1 cellular context compared by ENCODE assay signal in the genomic region with DNA sequence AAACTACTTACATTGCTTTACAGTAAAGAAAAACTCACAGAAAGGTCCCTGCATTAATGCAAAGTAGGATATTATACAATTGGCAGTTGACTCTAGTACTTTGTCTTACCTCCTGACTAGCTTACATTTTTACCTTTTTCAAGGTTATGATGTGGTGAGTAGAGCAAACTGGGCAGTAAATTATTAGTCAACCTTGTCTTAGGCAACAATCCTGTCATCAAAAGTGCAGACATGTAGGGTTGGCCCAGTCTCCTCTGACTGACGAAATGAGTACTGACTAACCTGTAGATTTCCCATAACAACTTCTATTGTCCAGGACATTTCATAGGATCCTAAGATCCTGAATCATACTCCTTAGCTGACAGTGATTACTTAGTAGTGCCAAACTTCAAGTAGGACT.
A peak's percentile ranks its signal among the peaks of the same experiment; 100 is the strongest.
TF ChIP-seq lines count a peak whose summit lies in the region.

No MANE protein-coding gene starts in this region.

TF ChIP-seq in HepG2, 621 proteins besides CTCF, POLR2A, EP300 and RAD21 (continued from another document and continues in another):
- TF ChIP-seq, protein P1, sequence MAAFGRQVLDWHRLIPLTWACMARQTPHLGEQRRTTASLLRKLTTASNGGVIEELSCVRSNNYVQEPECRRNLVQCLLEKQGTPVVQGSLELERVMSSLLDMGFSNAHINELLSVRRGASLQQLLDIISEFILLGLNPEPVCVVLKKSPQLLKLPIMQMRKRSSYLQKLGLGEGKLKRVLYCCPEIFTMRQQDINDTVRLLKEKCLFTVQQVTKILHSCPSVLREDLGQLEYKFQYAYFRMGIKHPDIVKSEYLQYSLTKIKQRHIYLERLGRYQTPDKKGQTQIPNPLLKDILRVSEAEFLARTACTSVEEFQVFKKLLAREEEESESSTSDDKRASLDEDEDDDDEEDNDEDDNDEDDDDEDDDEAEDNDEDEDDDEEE (CRISPR knock-in tag; IDR thresholded peaks at IDR 0.05) = no peak
- TF ChIP-seq ZNF564 (CRISPR knock-in tag; IDR thresholded peaks at IDR 0.05) = no peak
- no peak for TF ChIP-seq ZNF343 (CRISPR knock-in tag; IDR thresholded peaks at IDR 0.05)
- TF ChIP-seq NFKB2 (CRISPR knock-in tag; IDR thresholded peaks at IDR 0.05; ENCODE audit: borderline replicate concordance) = no peak
- TF ChIP-seq, protein P2, sequence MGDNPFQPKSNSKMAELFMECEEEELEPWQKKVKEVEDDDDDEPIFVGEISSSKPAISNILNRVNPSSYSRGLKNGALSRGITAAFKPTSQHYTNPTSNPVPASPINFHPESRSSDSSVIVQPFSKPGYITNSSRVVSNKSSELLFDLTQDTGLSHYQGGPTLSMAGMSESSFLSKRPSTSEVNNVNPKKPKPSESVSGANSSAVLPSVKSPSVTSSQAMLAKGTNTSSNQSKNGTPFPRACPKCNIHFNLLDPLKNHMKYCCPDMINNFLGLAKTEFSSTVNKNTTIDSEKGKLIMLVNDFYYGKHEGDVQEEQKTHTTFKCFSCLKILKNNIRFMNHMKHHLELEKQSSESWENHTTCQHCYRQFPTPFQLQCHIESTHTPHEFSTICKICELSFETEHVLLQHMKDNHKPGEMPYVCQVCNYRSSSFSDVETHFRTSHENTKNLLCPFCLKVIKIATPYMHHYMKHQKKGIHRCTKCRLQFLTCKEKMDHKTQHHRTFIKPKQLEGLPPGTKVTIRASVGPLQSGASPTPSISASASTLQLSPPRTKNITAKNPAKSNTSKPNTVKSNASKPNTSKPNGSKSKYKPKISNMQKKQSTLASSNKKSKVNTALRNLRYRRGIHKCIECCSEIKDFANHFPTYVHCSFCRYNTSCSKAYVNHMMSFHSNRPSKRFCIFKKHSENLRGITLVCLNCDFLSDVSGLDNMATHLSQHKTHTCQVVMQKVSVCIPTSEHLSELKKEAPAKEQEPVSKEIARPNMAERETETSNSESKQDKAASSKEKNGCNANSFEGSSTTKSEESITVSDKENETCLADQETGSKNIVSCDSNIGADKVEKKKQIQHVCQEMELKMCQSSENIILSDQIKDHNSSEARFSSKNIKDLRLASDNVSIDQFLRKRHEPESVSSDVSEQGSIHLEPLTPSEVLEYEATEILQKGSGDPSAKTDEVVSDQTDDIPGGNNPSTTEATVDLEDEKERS (CRISPR knock-in tag; IDR thresholded peaks at IDR 0.05) = no peak
- TF ChIP-seq TCF7 (IDR thresholded peaks at IDR 0.05; ENCODE audit: low read depth) = peak; percentile 48; the same call in 1 of the 2 replicates
- TF ChIP-seq ATRX (CRISPR knock-in tag; IDR thresholded peaks at IDR 0.05; ENCODE audit: borderline replicate concordance) = no peak
- TF ChIP-seq THAP11 (CRISPR knock-in tag; IDR thresholded peaks at IDR 0.05) = peak; percentile 60
- TF ChIP-seq, protein P3, sequence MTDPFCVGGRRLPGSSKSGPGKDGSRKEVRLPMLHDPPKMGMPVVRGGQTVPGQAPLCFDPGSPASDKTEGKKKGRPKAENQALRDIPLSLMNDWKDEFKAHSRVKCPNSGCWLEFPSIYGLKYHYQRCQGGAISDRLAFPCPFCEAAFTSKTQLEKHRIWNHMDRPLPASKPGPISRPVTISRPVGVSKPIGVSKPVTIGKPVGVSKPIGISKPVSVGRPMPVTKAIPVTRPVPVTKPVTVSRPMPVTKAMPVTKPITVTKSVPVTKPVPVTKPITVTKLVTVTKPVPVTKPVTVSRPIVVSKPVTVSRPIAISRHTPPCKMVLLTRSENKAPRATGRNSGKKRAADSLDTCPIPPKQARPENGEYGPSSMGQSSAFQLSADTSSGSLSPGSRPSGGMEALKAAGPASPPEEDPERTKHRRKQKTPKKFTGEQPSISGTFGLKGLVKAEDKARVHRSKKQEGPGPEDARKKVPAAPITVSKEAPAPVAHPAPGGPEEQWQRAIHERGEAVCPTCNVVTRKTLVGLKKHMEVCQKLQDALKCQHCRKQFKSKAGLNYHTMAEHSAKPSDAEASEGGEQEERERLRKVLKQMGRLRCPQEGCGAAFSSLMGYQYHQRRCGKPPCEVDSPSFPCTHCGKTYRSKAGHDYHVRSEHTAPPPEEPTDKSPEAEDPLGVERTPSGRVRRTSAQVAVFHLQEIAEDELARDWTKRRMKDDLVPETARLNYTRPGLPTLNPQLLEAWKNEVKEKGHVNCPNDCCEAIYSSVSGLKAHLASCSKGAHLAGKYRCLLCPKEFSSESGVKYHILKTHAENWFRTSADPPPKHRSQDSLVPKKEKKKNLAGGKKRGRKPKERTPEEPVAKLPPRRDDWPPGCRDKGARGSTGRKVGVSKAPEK (CRISPR knock-in tag; IDR thresholded peaks at IDR 0.05; ENCODE audit: borderline replicate concordance) = no peak
- no peak for TF ChIP-seq HOXA9 (CRISPR knock-in tag; IDR thresholded peaks at IDR 0.05; ENCODE audit: borderline replicate concordance)
- TF ChIP-seq, protein P4, sequence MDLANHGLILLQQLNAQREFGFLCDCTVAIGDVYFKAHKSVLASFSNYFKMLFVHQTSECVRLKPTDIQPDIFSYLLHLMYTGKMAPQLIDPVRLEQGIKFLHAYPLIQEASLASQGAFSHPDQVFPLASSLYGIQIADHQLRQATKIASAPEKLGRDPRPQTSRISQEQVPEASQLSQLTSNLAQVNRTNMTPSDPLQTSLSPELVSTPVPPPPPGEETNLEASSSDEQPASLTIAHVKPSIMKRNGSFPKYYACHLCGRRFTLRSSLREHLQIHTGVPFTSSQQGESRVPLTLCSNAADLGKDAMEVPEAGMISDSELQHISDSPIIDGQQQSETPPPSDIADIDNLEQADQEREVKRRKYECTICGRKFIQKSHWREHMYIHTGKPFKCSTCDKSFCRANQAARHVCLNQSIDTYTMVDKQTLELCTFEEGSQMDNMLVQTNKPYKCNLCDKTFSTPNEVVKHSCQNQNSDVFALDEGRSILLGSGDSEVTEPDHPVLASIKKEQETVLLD (CRISPR knock-in tag; IDR thresholded peaks at IDR 0.05; ENCODE audit: low read depth) = no peak
- no peak for TF ChIP-seq PHF20 (CRISPR knock-in tag; IDR thresholded peaks at IDR 0.05)
- TF ChIP-seq SOX5 (CRISPR knock-in tag; IDR thresholded peaks at IDR 0.05; ENCODE audit: borderline replicate concordance) = peak; percentile 69
- TF ChIP-seq, protein P5, sequence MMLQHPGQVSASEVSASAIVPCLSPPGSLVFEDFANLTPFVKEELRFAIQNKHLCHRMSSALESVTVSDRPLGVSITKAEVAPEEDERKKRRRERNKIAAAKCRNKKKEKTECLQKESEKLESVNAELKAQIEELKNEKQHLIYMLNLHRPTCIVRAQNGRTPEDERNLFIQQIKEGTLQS (CRISPR knock-in tag; IDR thresholded peaks at IDR 0.05) = peak; percentile 52; the same call in 1 of the 2 replicates
- TF ChIP-seq, protein P6, sequence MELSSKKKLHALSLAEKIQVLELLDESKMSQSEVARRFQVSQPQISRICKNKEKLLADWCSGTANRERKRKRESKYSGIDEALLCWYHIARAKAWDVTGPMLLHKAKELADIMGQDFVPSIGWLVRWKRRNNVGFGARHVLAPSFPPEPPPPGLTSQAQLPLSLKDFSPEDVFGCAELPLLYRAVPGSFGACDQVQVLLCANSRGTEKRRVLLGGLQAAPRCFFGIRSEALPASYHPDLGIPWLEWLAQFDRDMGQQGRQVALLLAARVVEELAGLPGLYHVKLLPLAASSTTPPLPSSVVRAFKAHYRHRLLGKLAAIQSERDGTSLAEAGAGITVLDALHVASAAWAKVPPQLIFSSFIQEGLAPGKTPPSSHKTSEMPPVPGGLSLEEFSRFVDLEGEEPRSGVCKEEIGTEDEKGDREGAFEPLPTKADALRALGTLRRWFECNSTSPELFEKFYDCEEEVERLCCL (CRISPR knock-in tag; IDR thresholded peaks at IDR 0.05; ENCODE audit: borderline replicate concordance) = no peak
- peak; percentile 81 for TF ChIP-seq ZNF317 (CRISPR knock-in tag; IDR thresholded peaks at IDR 0.05)
- TF ChIP-seq RXRB (CRISPR knock-in tag; IDR thresholded peaks at IDR 0.05; ENCODE audit: borderline replicate concordance) = peak; percentile 41; the same call in 1 of the 2 replicates
- TF ChIP-seq, protein P7, sequence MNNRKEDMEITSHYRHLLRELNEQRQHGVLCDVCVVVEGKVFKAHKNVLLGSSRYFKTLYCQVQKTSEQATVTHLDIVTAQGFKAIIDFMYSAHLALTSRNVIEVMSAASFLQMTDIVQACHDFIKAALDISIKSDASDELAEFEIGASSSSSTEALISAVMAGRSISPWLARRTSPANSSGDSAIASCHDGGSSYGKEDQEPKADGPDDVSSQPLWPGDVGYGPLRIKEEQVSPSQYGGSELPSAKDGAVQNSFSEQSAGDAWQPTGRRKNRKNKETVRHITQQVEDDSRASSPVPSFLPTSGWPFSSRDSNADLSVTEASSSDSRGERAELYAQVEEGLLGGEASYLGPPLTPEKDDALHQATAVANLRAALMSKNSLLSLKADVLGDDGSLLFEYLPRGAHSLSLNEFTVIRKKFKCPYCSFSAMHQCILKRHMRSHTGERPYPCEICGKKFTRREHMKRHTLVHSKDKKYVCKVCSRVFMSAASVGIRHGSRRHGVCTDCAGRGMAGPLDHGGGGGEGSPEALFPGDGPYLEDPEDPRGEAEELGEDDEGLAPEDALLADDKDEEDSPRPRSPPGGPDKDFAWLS (CRISPR knock-in tag; IDR thresholded peaks at IDR 0.05; ENCODE audit: borderline replicate concordance) = no peak
- TF ChIP-seq, protein P8, sequence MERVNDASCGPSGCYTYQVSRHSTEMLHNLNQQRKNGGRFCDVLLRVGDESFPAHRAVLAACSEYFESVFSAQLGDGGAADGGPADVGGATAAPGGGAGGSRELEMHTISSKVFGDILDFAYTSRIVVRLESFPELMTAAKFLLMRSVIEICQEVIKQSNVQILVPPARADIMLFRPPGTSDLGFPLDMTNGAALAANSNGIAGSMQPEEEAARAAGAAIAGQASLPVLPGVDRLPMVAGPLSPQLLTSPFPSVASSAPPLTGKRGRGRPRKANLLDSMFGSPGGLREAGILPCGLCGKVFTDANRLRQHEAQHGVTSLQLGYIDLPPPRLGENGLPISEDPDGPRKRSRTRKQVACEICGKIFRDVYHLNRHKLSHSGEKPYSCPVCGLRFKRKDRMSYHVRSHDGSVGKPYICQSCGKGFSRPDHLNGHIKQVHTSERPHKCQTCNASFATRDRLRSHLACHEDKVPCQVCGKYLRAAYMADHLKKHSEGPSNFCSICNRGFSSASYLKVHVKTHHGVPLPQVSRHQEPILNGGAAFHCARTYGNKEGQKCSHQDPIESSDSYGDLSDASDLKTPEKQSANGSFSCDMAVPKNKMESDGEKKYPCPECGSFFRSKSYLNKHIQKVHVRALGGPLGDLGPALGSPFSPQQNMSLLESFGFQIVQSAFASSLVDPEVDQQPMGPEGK (CRISPR knock-in tag; IDR thresholded peaks at IDR 0.05) = 0 out of 2 replicates have a peak, but pooled peaks have one; percentile 22
- TF ChIP-seq ELF3 (CRISPR knock-in tag; IDR thresholded peaks at IDR 0.05) = no peak
- peak; percentile 73 for TF ChIP-seq FOXA3 (CRISPR knock-in tag; IDR thresholded peaks at IDR 0.05)
- TF ChIP-seq, protein P9, sequence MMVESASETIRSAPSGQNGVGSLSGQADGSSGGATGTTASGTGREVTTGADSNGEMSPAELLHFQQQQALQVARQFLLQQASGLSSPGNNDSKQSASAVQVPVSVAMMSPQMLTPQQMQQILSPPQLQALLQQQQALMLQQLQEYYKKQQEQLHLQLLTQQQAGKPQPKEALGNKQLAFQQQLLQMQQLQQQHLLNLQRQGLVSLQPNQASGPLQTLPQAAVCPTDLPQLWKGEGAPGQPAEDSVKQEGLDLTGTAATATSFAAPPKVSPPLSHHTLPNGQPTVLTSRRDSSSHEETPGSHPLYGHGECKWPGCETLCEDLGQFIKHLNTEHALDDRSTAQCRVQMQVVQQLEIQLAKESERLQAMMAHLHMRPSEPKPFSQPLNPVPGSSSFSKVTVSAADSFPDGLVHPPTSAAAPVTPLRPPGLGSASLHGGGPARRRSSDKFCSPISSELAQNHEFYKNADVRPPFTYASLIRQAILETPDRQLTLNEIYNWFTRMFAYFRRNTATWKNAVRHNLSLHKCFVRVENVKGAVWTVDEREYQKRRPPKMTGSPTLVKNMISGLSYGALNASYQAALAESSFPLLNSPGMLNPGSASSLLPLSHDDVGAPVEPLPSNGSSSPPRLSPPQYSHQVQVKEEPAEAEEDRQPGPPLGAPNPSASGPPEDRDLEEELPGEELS (CRISPR knock-in tag; IDR thresholded peaks at IDR 0.05) = peak; percentile 66
- peak; percentile 46; the same call in 1 of the 2 replicates for TF ChIP-seq CREB1 (IDR thresholded peaks at IDR 0.05)
- peak; percentile 66; the same call in 1 of the 2 replicates for TF ChIP-seq CREB1 (CRISPR knock-in tag; IDR thresholded peaks at IDR 0.05)
- peak; percentile 21 for TF ChIP-seq TBL1XR1 (IDR thresholded peaks at IDR 0.05; ENCODE audit: borderline replicate concordance, low read length, partially characterized antibody)
- TF ChIP-seq ZNF484 (CRISPR knock-in tag; IDR thresholded peaks at IDR 0.05; ENCODE audit: borderline replicate concordance, low read depth) = no peak
- TF ChIP-seq, protein P10, sequence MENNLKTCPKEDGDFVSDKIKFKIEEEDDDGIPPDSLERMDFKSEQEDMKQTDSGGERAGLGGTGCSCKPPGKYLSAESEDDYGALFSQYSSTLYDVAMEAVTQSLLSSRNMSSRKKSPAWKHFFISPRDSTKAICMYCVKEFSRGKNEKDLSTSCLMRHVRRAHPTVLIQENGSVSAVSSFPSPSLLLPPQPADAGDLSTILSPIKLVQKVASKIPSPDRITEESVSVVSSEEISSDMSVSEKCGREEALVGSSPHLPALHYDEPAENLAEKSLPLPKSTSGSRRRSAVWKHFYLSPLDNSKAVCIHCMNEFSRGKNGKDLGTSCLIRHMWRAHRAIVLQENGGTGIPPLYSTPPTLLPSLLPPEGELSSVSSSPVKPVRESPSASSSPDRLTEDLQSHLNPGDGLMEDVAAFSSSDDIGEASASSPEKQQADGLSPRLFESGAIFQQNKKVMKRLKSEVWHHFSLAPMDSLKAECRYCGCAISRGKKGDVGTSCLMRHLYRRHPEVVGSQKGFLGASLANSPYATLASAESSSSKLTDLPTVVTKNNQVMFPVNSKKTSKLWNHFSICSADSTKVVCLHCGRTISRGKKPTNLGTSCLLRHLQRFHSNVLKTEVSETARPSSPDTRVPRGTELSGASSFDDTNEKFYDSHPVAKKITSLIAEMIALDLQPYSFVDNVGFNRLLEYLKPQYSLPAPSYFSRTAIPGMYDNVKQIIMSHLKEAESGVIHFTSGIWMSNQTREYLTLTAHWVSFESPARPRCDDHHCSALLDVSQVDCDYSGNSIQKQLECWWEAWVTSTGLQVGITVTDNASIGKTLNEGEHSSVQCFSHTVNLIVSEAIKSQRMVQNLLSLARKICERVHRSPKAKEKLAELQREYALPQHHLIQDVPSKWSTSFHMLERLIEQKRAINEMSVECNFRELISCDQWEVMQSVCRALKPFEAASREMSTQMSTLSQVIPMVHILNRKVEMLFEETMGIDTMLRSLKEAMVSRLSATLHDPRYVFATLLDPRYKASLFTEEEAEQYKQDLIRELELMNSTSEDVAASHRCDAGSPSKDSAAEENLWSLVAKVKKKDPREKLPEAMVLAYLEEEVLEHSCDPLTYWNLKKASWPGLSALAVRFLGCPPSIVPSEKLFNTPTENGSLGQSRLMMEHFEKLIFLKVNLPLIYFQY (CRISPR knock-in tag; IDR thresholded peaks at IDR 0.05; ENCODE audit: borderline replicate concordance) = peak; percentile 86; the same call in 1 of the 2 replicates
- TF ChIP-seq BORCS8-MEF2B (CRISPR knock-in tag; IDR thresholded peaks at IDR 0.05) = no peak
- peak; percentile 65 for TF ChIP-seq MED1 (CRISPR knock-in tag; IDR thresholded peaks at IDR 0.05)
- 0 out of 2 replicates have a peak, but pooled peaks have one; percentile 49 for TF ChIP-seq ZNF12 (CRISPR knock-in tag; IDR thresholded peaks at IDR 0.05)
- peak; percentile 86 for TF ChIP-seq NCOA2 (CRISPR knock-in tag; IDR thresholded peaks at IDR 0.05)
- TF ChIP-seq RARG (CRISPR knock-in tag; IDR thresholded peaks at IDR 0.05; ENCODE audit: low read depth) = no peak
- TF ChIP-seq FOXA1 (IDR thresholded peaks at IDR 0.05) = no peak
- peak; percentile 65 for TF ChIP-seq FOXA1 (CRISPR knock-in tag; IDR thresholded peaks at IDR 0.05)
- TF ChIP-seq NRL (CRISPR knock-in tag; IDR thresholded peaks at IDR 0.05; ENCODE audit: borderline replicate concordance) = no peak
- 0 out of 2 replicates have a peak, but pooled peaks have one; percentile 22 for TF ChIP-seq KDM6A (CRISPR knock-in tag; IDR thresholded peaks at IDR 0.05; ENCODE audit: low read depth)
- TF ChIP-seq ZNF670 (CRISPR knock-in tag; IDR thresholded peaks at IDR 0.05; ENCODE audit: borderline replicate concordance) = no peak
- peak; percentile 65; the same call in 1 of the 2 replicates for TF ChIP-seq IRF2 (CRISPR knock-in tag; IDR thresholded peaks at IDR 0.05)
